ENCODE assay signal across 1 cellular context in the genomic region with DNA sequence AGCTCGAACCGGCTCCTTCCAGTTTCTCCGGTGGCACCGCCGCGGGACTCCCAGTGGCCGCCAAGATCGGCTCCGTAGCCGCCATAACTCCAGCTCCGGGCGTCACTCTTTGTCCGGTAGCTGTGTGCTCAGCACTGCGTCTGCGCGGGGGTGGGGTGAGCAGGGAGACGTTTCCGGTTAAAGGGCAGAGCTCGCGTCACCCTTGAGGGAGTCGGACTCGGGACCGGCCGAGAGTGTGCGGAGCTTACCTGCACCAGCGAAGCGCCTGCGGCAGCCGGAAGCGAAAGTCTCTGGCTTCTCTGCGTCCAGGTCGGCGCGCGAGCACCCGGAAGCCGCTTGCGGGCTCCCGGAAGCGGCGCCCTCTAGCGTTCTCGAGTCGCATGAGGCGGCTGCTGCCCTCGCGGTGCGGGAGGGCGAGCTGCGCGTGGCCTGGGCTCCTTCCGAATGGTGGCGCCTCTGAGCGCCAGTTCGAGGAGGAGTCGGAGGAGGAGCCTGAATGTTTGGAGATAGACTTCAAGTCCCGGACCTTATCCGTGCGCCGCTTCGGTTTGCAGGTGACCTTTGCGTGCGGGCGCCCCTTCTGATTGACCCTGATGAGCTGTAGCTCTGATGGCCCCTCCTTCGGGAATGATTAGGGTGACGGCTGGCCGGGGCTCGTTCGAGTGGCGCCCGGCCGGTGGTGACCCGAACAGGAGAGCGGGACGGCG.
TF ChIP-seq lines count a peak whose summit lies in the region.

A gene (minus strand): TSS at position 303 of the 707 bp plus-strand sequence. CDS start 218 bp downstream, at position 85.

TF ChIP-seq in K562, 482 proteins besides CTCF, POLR2A, EP300 and RAD21 (continued from another document and continues in another):
- TF ChIP-seq, protein P1, sequence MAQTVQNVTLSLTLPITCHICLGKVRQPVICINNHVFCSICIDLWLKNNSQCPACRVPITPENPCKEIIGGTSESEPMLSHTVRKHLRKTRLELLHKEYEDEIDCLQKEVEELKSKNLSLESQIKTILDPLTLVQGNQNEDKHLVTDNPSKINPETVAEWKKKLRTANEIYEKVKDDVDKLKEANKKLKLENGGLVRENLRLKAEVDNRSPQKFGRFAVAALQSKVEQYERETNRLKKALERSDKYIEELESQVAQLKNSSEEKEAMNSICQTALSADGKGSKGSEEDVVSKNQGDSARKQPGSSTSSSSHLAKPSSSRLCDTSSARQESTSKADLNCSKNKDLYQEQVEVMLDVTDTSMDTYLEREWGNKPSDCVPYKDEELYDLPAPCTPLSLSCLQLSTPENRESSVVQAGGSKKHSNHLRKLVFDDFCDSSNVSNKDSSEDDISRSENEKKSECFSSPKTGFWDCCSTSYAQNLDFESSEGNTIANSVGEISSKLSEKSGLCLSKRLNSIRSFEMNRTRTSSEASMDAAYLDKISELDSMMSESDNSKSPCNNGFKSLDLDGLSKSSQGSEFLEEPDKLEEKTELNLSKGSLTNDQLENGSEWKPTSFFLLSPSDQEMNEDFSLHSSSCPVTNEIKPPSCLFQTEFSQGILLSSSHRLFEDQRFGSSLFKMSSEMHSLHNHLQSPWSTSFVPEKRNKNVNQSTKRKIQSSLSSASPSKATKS (CRISPR knock-in tag; IDR thresholded peaks at IDR 0.05) = no peak
- TF ChIP-seq YY1 (IDR thresholded peaks at IDR 0.05; ENCODE audit: borderline replicate concordance in 1 of 3, control insufficient read depth in 1 of 3, extremely low read depth in 1 of 3, insufficient read depth in 3 of 3, insufficient read length in 1 of 3, insufficient replicate concordance in 2 of 3, low read depth in 1 of 3, low read length in 2 of 3) (peak; percentile 61 to 92 (median 89)), NELFE (IDR thresholded peaks at IDR 0.05; ENCODE audit: insufficient read depth, insufficient read length) (no peak), NCOA1 (IDR thresholded peaks at IDR 0.05; ENCODE audit: low read depth) (peak; percentile 97), BCL6 (CRISPR knock-in tag; IDR thresholded peaks at IDR 0.05) (no peak), HDGF (IDR thresholded peaks at IDR 0.05) (no peak), SIN3B (IDR thresholded peaks at IDR 0.05; ENCODE audit: low read depth) (peak; percentile 84), LCOR (CRISPR knock-in tag; IDR thresholded peaks at IDR 0.05) (peak; percentile 98), KLF6 (CRISPR knock-in tag; IDR thresholded peaks at IDR 0.05; ENCODE audit: borderline replicate concordance) (no peak), NFRKB (IDR thresholded peaks at IDR 0.05; ENCODE audit: low read depth) (peak; percentile 70), XRCC4 (IDR thresholded peaks at IDR 0.05; ENCODE audit: extremely low read depth, insufficient read depth, insufficient read length) (no peak), NRF1 (conservative IDR thresholded peaks at IDR 0.05 in 1 of 2, IDR thresholded peaks at IDR 0.05 in 1 of 2) (peak; percentile 95 to 96), KDM2B (CRISPR knock-in tag; IDR thresholded peaks at IDR 0.05) (peak; percentile 68; the same call in 1 of the 2 replicates), ZNF121 (CRISPR knock-in tag; conservative IDR thresholded peaks at IDR 0.05) (no peak), ERF (CRISPR knock-in tag; IDR thresholded peaks at IDR 0.05) (0 out of 2 replicates have a peak, but pooled peaks have one; percentile 18), RAD51 (IDR thresholded peaks at IDR 0.05; ENCODE audit: borderline replicate concordance, low read depth) (no peak; the same call in 1 of the 2 replicates), ZNF589 (CRISPR knock-in tag; IDR thresholded peaks at IDR 0.05; ENCODE audit: low read depth) (peak; percentile 62; the same call in 1 of the 2 replicates), HNRNPH1 (optimal IDR thresholded peaks at IDR 0.05; ENCODE audit: low read depth, low read length) (no peak), ZNF766 (CRISPR knock-in tag; conservative IDR thresholded peaks at IDR 0.05) (0 out of 2 replicates have a peak, but pooled peaks have one; percentile 59), ZNF444 (CRISPR knock-in tag; IDR thresholded peaks at IDR 0.05) (no peak), PHB2 (IDR thresholded peaks at IDR 0.05; ENCODE audit: low read depth) (no peak), SNRNP70 (optimal IDR thresholded peaks at IDR 0.05; ENCODE audit: low read depth, low read length) (no peak), ZNF3 (CRISPR knock-in tag; IDR thresholded peaks at IDR 0.05) (no peak), ZNF134 (CRISPR knock-in tag; conservative IDR thresholded peaks at IDR 0.05) (no peak), THRAP3 (IDR thresholded peaks at IDR 0.05; ENCODE audit: borderline replicate concordance) (peak; percentile 75; the same call in 1 of the 2 replicates), ZNF778 (CRISPR knock-in tag; IDR thresholded peaks at IDR 0.05) (no peak), TEAD4 (IDR thresholded peaks at IDR 0.05; ENCODE audit: low read length) (no peak), TEAD4 (CRISPR knock-in tag; IDR thresholded peaks at IDR 0.05; ENCODE audit: borderline replicate concordance) (no peak), NFATC3 (IDR thresholded peaks at IDR 0.05) (no peak), FOXA3 (CRISPR knock-in tag; conservative IDR thresholded peaks at IDR 0.05 in 1 of 2, IDR thresholded peaks at IDR 0.05 in 1 of 2) (no peak), CBFA2T2 (conservative IDR thresholded peaks at IDR 0.05) (no peak), JUND (IDR thresholded peaks at IDR 0.05; ENCODE audit: borderline replicate concordance, low read depth, low read length) (peak; percentile 81), JUND (tag; IDR thresholded peaks at IDR 0.05; ENCODE audit: borderline replicate concordance, low read depth, low read length) (peak; percentile 71; the same call in 1 of the 3 replicates), DMBX1 (CRISPR knock-in tag; IDR thresholded peaks at IDR 0.05; ENCODE audit: borderline replicate concordance) (no peak; the same call in 1 of the 2 replicates), SP1 (CRISPR knock-in tag; IDR thresholded peaks at IDR 0.05) (peak; percentile 96), TFAM (CRISPR knock-in tag; conservative IDR thresholded peaks at IDR 0.05) (no peak), CREB1 (IDR thresholded peaks at IDR 0.05) (peak; percentile 70; the same call in 1 of the 2 replicates), CREB1 (CRISPR knock-in tag; IDR thresholded peaks at IDR 0.05) (peak; percentile 86), NCOA2 (IDR thresholded peaks at IDR 0.05; ENCODE audit: partially characterized antibody in 2 of 2) (no peak), LARP7 (IDR thresholded peaks at IDR 0.05) (no peak), ZNF830 (CRISPR knock-in tag; IDR thresholded peaks at IDR 0.05) (no peak), HDAC8 (tag; IDR thresholded peaks at IDR 0.05) (no peak), TGIF2 (CRISPR knock-in tag; IDR thresholded peaks at IDR 0.05) (0 out of 2 replicates have a peak, but pooled peaks have one; percentile 28), DACH1 (IDR thresholded peaks at IDR 0.05; ENCODE audit: partially characterized antibody) (peak; percentile 17), BCOR (IDR thresholded peaks at IDR 0.05) (peak; percentile 7; the same call in 1 of the 2 replicates), BHLHE40 (IDR thresholded peaks at IDR 0.05; ENCODE audit: low read length) (peak; percentile 86)
- TF ChIP-seq, protein P2, sequence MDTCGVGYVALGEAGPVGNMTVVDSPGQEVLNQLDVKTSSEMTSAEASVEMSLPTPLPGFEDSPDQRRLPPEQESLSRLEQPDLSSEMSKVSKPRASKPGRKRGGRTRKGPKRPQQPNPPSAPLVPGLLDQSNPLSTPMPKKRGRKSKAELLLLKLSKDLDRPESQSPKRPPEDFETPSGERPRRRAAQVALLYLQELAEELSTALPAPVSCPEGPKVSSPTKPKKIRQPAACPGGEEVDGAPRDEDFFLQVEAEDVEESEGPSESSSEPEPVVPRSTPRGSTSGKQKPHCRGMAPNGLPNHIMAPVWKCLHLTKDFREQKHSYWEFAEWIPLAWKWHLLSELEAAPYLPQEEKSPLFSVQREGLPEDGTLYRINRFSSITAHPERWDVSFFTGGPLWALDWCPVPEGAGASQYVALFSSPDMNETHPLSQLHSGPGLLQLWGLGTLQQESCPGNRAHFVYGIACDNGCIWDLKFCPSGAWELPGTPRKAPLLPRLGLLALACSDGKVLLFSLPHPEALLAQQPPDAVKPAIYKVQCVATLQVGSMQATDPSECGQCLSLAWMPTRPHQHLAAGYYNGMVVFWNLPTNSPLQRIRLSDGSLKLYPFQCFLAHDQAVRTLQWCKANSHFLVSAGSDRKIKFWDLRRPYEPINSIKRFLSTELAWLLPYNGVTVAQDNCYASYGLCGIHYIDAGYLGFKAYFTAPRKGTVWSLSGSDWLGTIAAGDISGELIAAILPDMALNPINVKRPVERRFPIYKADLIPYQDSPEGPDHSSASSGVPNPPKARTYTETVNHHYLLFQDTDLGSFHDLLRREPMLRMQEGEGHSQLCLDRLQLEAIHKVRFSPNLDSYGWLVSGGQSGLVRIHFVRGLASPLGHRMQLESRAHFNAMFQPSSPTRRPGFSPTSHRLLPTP (IDR thresholded peaks at IDR 0.05; ENCODE audit: borderline replicate concordance, extremely low read depth, insufficient read length) = no peak
- TF ChIP-seq, protein P3, sequence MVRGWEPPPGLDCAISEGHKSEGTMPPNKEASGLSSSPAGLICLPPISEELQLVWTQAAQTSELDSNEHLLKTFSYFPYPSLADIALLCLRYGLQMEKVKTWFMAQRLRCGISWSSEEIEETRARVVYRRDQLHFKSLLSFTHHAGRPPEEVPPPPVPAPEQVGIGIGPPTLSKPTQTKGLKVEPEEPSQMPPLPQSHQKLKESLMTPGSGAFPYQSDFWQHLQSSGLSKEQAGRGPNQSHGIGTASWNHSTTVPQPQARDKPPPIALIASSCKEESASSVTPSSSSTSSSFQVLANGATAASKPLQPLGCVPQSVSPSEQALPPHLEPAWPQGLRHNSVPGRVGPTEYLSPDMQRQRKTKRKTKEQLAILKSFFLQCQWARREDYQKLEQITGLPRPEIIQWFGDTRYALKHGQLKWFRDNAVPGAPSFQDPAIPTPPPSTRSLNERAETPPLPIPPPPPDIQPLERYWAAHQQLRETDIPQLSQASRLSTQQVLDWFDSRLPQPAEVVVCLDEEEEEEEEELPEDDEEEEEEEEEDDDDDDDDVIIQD (CRISPR knock-in tag; IDR thresholded peaks at IDR 0.05) = no peak
- TF ChIP-seq, protein P4, sequence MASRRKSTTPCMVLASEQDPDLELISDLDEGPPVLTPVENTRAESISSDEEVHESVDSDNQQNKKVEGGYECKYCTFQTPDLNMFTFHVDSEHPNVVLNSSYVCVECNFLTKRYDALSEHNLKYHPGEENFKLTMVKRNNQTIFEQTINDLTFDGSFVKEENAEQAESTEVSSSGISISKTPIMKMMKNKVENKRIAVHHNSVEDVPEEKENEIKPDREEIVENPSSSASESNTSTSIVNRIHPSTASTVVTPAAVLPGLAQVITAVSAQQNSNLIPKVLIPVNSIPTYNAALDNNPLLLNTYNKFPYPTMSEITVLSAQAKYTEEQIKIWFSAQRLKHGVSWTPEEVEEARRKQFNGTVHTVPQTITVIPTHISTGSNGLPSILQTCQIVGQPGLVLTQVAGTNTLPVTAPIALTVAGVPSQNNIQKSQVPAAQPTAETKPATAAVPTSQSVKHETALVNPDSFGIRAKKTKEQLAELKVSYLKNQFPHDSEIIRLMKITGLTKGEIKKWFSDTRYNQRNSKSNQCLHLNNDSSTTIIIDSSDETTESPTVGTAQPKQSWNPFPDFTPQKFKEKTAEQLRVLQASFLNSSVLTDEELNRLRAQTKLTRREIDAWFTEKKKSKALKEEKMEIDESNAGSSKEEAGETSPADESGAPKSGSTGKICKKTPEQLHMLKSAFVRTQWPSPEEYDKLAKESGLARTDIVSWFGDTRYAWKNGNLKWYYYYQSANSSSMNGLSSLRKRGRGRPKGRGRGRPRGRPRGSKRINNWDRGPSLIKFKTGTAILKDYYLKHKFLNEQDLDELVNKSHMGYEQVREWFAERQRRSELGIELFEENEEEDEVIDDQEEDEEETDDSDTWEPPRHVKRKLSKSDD (conservative IDR thresholded peaks at IDR 0.05; ENCODE audit: low read length) = 0 out of 2 replicates have a peak, but pooled peaks have one; percentile 40
- TF ChIP-seq, protein P5, sequence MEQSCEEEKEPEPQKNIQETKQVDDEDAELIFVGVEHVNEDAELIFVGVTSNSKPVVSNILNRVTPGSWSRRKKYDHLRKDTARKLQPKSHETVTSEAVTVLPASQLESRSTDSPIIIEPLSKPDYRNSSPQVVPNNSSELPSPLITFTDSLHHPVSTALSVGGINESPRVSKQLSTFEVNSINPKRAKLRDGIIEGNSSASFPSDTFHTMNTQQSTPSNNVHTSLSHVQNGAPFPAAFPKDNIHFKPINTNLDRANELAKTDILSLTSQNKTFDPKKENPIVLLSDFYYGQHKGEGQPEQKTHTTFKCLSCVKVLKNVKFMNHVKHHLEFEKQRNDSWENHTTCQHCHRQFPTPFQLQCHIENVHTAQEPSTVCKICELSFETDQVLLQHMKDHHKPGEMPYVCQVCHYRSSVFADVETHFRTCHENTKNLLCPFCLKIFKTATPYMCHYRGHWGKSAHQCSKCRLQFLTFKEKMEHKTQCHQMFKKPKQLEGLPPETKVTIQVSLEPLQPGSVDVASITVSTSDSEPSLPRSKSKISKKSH (CRISPR knock-in tag; IDR thresholded peaks at IDR 0.05) = no peak
- TF ChIP-seq, protein P6, sequence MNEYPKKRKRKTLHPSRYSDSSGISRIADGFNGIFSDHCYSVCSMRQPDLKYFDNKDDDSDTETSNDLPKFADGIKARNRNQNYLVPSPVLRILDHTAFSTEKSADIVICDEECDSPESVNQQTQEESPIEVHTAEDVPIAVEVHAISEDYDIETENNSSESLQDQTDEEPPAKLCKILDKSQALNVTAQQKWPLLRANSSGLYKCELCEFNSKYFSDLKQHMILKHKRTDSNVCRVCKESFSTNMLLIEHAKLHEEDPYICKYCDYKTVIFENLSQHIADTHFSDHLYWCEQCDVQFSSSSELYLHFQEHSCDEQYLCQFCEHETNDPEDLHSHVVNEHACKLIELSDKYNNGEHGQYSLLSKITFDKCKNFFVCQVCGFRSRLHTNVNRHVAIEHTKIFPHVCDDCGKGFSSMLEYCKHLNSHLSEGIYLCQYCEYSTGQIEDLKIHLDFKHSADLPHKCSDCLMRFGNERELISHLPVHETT (CRISPR knock-in tag; conservative IDR thresholded peaks at IDR 0.05 in 1 of 2, IDR thresholded peaks at IDR 0.05 in 1 of 2) = peak in 1 of 2 experiments; percentile 97; a peak in 2 of 4 replicates
- TF ChIP-seq, protein P7, sequence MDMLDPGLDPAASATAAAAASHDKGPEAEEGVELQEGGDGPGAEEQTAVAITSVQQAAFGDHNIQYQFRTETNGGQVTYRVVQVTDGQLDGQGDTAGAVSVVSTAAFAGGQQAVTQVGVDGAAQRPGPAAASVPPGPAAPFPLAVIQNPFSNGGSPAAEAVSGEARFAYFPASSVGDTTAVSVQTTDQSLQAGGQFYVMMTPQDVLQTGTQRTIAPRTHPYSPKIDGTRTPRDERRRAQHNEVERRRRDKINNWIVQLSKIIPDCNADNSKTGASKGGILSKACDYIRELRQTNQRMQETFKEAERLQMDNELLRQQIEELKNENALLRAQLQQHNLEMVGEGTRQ (CRISPR knock-in tag; IDR thresholded peaks at IDR 0.05) = no peak
- TF ChIP-seq, protein P8, sequence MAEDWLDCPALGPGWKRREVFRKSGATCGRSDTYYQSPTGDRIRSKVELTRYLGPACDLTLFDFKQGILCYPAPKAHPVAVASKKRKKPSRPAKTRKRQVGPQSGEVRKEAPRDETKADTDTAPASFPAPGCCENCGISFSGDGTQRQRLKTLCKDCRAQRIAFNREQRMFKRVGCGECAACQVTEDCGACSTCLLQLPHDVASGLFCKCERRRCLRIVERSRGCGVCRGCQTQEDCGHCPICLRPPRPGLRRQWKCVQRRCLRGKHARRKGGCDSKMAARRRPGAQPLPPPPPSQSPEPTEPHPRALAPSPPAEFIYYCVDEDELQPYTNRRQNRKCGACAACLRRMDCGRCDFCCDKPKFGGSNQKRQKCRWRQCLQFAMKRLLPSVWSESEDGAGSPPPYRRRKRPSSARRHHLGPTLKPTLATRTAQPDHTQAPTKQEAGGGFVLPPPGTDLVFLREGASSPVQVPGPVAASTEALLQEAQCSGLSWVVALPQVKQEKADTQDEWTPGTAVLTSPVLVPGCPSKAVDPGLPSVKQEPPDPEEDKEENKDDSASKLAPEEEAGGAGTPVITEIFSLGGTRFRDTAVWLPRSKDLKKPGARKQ (CRISPR knock-in tag; IDR thresholded peaks at IDR 0.05) = no peak
